In the genomic region with DNA sequence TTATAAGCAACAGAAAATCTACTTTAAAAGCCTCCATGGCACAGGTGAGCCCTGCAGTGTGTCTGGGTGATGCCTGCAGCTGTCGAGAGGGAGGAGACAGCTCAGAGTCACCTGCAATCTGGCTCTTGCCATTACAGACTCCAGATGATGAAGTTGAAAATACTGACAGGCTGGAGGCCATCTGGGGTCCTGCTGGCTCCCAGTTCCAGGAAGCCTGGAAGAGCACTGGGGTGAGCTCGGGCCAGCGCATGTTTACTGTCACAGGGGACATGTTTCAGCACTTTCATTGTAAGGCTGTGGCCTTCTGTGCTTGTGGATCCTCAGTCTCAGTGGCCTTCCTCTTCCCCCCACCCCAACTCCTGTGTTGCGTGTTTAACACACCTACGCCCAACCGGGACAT, we compare ENCODE assay signal across 30 cellular contexts. TPM values are rescaled to one million over a fixed set of nuclear protein-coding genes. Genes with fewer than 3 reads are reported as not detected.
DNase-seq lines count a peak whose midpoint lies in the region; ATAC-seq, FAIRE-seq and TF ChIP-seq lines count a peak whose summit lies in the region.
"Had no signal": no experiment of that assay in that cellular context is flagged by ENCODE, and none has a peak within 500 bp of the region (broad histone marks: within the 10 kb centered on the region; RNA-seq: fewer than 3 reads in every experiment).

No MANE protein-coding gene starts in this region.

- peak overlapping the region; percentile 60 for H3K27ac Mint-ChIP-seq in activated T-cell treated with anti-CD3 and anti-CD28 coated beads, Interleukin-2, amount 50 U/mL, for 72 hours
- H3K27ac Mint-ChIP-seq in astrocyte (ENCODE audit: unreplicated experiment) (peak overlapping the region; percentile 8), nephron progenitor cell (peak overlapping the region; percentile 69), mesothelial cell of epicardium (no peak overlapping the region)
- H3K27ac Mint-ChIP-seq: activated B cell treated with CpG ODN at 0.5 μM for 24 hours; brain; CD4-positive, alpha-beta T cell; HFFc6; neural progenitor cell had no signal

- no peaks in the 10 kb centered on the region for H3K36me3 ChIP-seq in astrocyte (ENCODE audit: insufficient read depth, low read length)
- H3K36me3 ChIP-seq: adrenal gland, neural progenitor cell had no signal

- H3K4me1 Mint-ChIP-seq in activated T-cell treated with anti-CD3 and anti-CD28 coated beads, Interleukin-2, amount 50 U/mL, for 72 hours (ENCODE audit: low read depth), result no peaks in the 10 kb centered on the region
- no peaks in the 10 kb centered on the region for H3K4me1 Mint-ChIP-seq in astrocyte (ENCODE audit: low read depth, unreplicated experiment)
- H3K4me1 Mint-ChIP-seq in nephron progenitor cell, result peaks cover 4% of the 10 kb centered on the region
- no peaks in the 10 kb centered on the region for H3K4me1 Mint-ChIP-seq in mesothelial cell of epicardium
- H3K4me1 Mint-ChIP-seq: activated B cell treated with CpG ODN at 0.5 μM for 24 hours, brain, neural progenitor cell had no signal

- DNase-seq in activated T-cell treated with anti-CD3 and anti-CD28 coated beads, Interleukin-2, amount 50 U/mL, for 72 hours, result no peak
- no peak for DNase-seq in activated T-cell treated with anti-CD3 and anti-CD28 coated beads, Interleukin-2, amount 50 U/mL, for 1 hour
- DNase-seq in NCI-H1694 treated with DMSO at 0.1 percent for 48 hours (lab: John Stamatoyannopoulos, UW), result peak; percentile 64
- no peak for DNase-seq in astrocyte (ENCODE audit: low read depth)
- no peak for DNase-seq in nephron progenitor cell
- no peak for DNase-seq in mesothelial cell of epicardium (ENCODE audit: low spot score in 2 of 2, unreplicated experiment in 2 of 2)
- no peak for DNase-seq in islet precursor cell
- DNase-seq: activated B cell treated with CpG ODN at 0.5 μM for 24 hours; activated CD4-positive, alpha-beta T cell treated with anti-CD3 and anti-CD28 coated beads, Interleukin-2, amount 50 U/mL, for 1 hour; activated naive CD4-positive, alpha-beta T cell treated with Interleukin-2 at 50 U/mL for 16 hours; activated T-cell treated with anti-CD3 and anti-CD28 coated beads, Interleukin-2, amount 50 U/mL, for 48 hours; adrenal gland; CD4-positive, alpha-beta T cell; GOT3; HFFc6; left cardiac atrium; NCI-H1092 treated with DMSO at 0.1 percent for 48 hours; NCI-H187 treated with DMSO at 0.1 percent for 48 hours; NCI-H526; retina; SHP77 treated with DMSO at 0.1 percent for 48 hours; small intestine; stimulated activated naive CD8-positive, alpha-beta T cell treated with anti-CD3 and anti-CD28 coated beads, Interleukin-15, Interleukin-2, amounts not matched to agents 100 U/mL and 50 U/mL, for 24 hours had no signal

- no peak overlapping the region for H3K27ac ChIP-seq in astrocyte (ENCODE audit: low read depth, low read length)
- H3K27ac ChIP-seq: adrenal gland, hepatocyte, neural progenitor cell, parathyroid adenoma had no signal

- no peak overlapping the region for H3K4me3 Mint-ChIP-seq in activated T-cell treated with anti-CD3 and anti-CD28 coated beads, Interleukin-2, amount 50 U/mL, for 72 hours
- no peak overlapping the region for H3K4me3 Mint-ChIP-seq in astrocyte (ENCODE audit: unreplicated experiment)
- H3K4me3 Mint-ChIP-seq in nephron progenitor cell, result no peak overlapping the region
- H3K4me3 Mint-ChIP-seq in mesothelial cell of epicardium, result no peak overlapping the region
- H3K4me3 Mint-ChIP-seq: activated B cell treated with CpG ODN at 0.5 μM for 24 hours; brain; CD4-positive, alpha-beta T cell; HFFc6; neural progenitor cell had no signal

- H3K27me3 ChIP-seq in astrocyte (ENCODE audit: insufficient read depth, low read length), result no peaks in the 10 kb centered on the region
- H3K27me3 ChIP-seq: adrenal gland, hepatocyte, neural progenitor cell had no signal

- no peaks in the 10 kb centered on the region for H3K9me3 ChIP-seq in astrocyte (ENCODE audit: insufficient read depth, low read depth, low read length)
- H3K9me3 ChIP-seq: adrenal gland had no signal

- no peak overlapping the region for H2AFZ ChIP-seq in astrocyte (ENCODE audit: low read depth, low read length)
- H2AFZ ChIP-seq: hepatocyte, neural progenitor cell, parathyroid adenoma had no signal

- H3K9ac ChIP-seq in astrocyte (ENCODE audit: low read length), result no peak overlapping the region
- H3K9ac ChIP-seq: neural progenitor cell, parathyroid adenoma had no signal

- no peak for FAIRE-seq in astrocyte (lab: Jason Lieb, UNC)
- FAIRE-seq: frontal cortex, small intestine had no signal

- H3K36me3 Mint-ChIP-seq in activated T-cell treated with anti-CD3 and anti-CD28 coated beads, Interleukin-2, amount 50 U/mL, for 72 hours (ENCODE audit: insufficient read depth in 2 of 2), result peaks cover 0 to 3% of the 10 kb centered on the region in 2 donors
- peaks cover 4% of the 10 kb centered on the region for H3K36me3 Mint-ChIP-seq in astrocyte (ENCODE audit: low read depth, unreplicated experiment)
- H3K36me3 Mint-ChIP-seq in nephron progenitor cell (ENCODE audit: low read depth), result peaks cover 22% of the 10 kb centered on the region
- H3K36me3 Mint-ChIP-seq in mesothelial cell of epicardium, result peaks cover 15% of the 10 kb centered on the region

- no peaks in the 10 kb centered on the region for H4K20me1 ChIP-seq in astrocyte (ENCODE audit: insufficient read depth, low read length)

- H3K79me2 ChIP-seq in astrocyte (ENCODE audit: insufficient read depth, low read length), result no peaks in the 10 kb centered on the region
- H3K79me2 ChIP-seq: hepatocyte, parathyroid adenoma had no signal

- H3K4me3 ChIP-seq in astrocyte (ENCODE audit: insufficient read depth, low read depth, low read length), result no peak overlapping the region
- H3K4me3 ChIP-seq: adrenal gland, hepatocyte, neural progenitor cell had no signal

- H3K27me3 Mint-ChIP-seq in activated T-cell treated with anti-CD3 and anti-CD28 coated beads, Interleukin-2, amount 50 U/mL, for 72 hours (ENCODE audit: low read depth), result no peaks in the 10 kb centered on the region
- H3K27me3 Mint-ChIP-seq in astrocyte (ENCODE audit: low read depth, unreplicated experiment) (no peaks in the 10 kb centered on the region), nephron progenitor cell (ENCODE audit: low read depth, poor library complexity) (peaks cover 8% of the 10 kb centered on the region), mesothelial cell of epicardium (ENCODE audit: low read depth) (no peaks in the 10 kb centered on the region)
- H3K27me3 Mint-ChIP-seq: activated B cell treated with CpG ODN at 0.5 μM for 24 hours; brain; CD4-positive, alpha-beta T cell had no signal

- ATAC-seq in activated T-cell treated with anti-CD3 and anti-CD28 coated beads, Interleukin-2, amount 50 U/mL, for 72 hours (replicated peaks in 1 of 2), result no peak
- ATAC-seq in HG02981 (IDR thresholded peaks at IDR 0.05; ENCODE audit: unreplicated experiment), result no peak
- ATAC-seq: Panc1; stimulated activated naive CD8-positive, alpha-beta T cell treated with anti-CD3 and anti-CD28 coated beads, Interleukin-15, Interleukin-2, amounts not matched to agents 100 U/mL and 50 U/mL, for 24 hours had no signal

- TF ChIP-seq CTCF in astrocyte (IDR thresholded peaks at IDR 0.05; ENCODE audit: insufficient read depth, low read depth, low read length) (no peak), nephron progenitor cell (IDR thresholded peaks at IDR 0.05) (no peak), mesothelial cell of epicardium (IDR thresholded peaks at IDR 0.05; ENCODE audit: unreplicated experiment) (no peak)

- no peaks in the 10 kb centered on the region for H3K4me1 ChIP-seq in astrocyte (ENCODE audit: insufficient read depth, low read length)
- H3K4me1 ChIP-seq: adrenal gland, parathyroid adenoma had no signal

- H3K9me3 Mint-ChIP-seq in activated T-cell treated with anti-CD3 and anti-CD28 coated beads, Interleukin-2, amount 50 U/mL, for 72 hours, result peaks cover 0 to 2% of the 10 kb centered on the region in 2 donors
- H3K9me3 Mint-ChIP-seq in astrocyte (ENCODE audit: unreplicated experiment) (no peaks in the 10 kb centered on the region), nephron progenitor cell (peaks cover 25% of the 10 kb centered on the region), mesothelial cell of epicardium (peaks cover 15% of the 10 kb centered on the region)
- H3K9me3 Mint-ChIP-seq: CD4-positive, alpha-beta T cell; HFFc6 had no signal

- no peak overlapping the region for H3K4me2 ChIP-seq in astrocyte (ENCODE audit: low read length)
- H3K4me2 ChIP-seq: hepatocyte, neural progenitor cell had no signal

RNA-seq across cellular contexts. Expression of gene CEL, which starts 28.4 kb away (rescaled TPM):
- total RNA-seq in activated T-cell treated with anti-CD3 and anti-CD28 coated beads, Interleukin-2, amount 50 U/mL, for 72 hours, result 1 to 10 TPM; 1.6 to 3.6 TPM
- 2.3 and 3.4 TPM in 2 replicates for total RNA-seq in astrocyte
- 4.3 to 5.0 TPM (median 4.6 TPM) in 3 replicates for total RNA-seq in mesothelial cell of epicardium

RNA-seq across cellular contexts. Expression of gene RALGDS, which starts 30.9 kb away (rescaled TPM):
- 10 to 100 TPM; 50.7 to 78.2 TPM for total RNA-seq in activated T-cell treated with anti-CD3 and anti-CD28 coated beads, Interleukin-2, amount 50 U/mL, for 72 hours
- total RNA-seq in astrocyte, result 41.2 and 46.6 TPM in 2 replicates
- 78.9 to 83.5 TPM (median 82.9 TPM) in 3 replicates for total RNA-seq in mesothelial cell of epicardium

RNA-seq across cellular contexts. Expression of gene GTF3C5, which starts 59.4 kb away (rescaled TPM):
- total RNA-seq in activated T-cell treated with anti-CD3 and anti-CD28 coated beads, Interleukin-2, amount 50 U/mL, for 72 hours, result 100 to 1,000 TPM in 1 of 2 donors, 10 to 100 TPM in 1; 79.5 to 101 TPM
- 46.4 and 49.9 TPM in 2 replicates for total RNA-seq in astrocyte
- total RNA-seq in mesothelial cell of epicardium, result 80.0 to 85.3 TPM (median 80.2 TPM) in 3 replicates
